ENCODE assay signal across 1 cellular context in genomic region chr1:226702957-226703831, GRCh38.
A peak's percentile ranks its signal among the peaks of the same experiment; 100 is the strongest.
TF ChIP-seq lines count a peak whose summit lies in the region.

No MANE protein-coding gene starts in this region.

TF ChIP-seq in WTC11, 78 proteins besides CTCF, POLR2A, EP300 and RAD21 (continued from another document and continues in another):
- TF ChIP-seq, protein P1, sequence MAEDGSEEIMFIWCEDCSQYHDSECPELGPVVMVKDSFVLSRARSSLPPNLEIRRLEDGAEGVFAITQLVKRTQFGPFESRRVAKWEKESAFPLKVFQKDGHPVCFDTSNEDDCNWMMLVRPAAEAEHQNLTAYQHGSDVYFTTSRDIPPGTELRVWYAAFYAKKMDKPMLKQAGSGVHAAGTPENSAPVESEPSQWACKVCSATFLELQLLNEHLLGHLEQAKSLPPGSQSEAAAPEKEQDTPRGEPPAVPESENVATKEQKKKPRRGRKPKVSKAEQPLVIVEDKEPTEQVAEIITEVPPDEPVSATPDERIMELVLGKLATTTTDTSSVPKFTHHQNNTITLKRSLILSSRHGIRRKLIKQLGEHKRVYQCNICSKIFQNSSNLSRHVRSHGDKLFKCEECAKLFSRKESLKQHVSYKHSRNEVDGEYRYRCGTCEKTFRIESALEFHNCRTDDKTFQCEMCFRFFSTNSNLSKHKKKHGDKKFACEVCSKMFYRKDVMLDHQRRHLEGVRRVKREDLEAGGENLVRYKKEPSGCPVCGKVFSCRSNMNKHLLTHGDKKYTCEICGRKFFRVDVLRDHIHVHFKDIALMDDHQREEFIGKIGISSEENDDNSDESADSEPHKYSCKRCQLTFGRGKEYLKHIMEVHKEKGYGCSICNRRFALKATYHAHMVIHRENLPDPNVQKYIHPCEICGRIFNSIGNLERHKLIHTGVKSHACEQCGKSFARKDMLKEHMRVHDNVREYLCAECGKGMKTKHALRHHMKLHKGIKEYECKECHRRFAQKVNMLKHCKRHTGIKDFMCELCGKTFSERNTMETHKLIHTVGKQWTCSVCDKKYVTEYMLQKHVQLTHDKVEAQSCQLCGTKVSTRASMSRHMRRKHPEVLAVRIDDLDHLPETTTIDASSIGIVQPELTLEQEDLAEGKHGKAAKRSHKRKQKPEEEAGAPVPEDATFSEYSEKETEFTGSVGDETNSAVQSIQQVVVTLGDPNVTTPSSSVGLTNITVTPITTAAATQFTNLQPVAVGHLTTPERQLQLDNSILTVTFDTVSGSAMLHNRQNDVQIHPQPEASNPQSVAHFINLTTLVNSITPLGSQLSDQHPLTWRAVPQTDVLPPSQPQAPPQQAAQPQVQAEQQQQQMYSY (CRISPR knock-in tag; IDR thresholded peaks at IDR 0.05): no peak
- TF ChIP-seq ZNF138 (CRISPR knock-in tag; conservative IDR thresholded peaks at IDR 0.05) (peak; percentile 82; the same call in 1 of the 2 replicates), ZBTB21 (CRISPR knock-in tag; IDR thresholded peaks at IDR 0.05; ENCODE audit: borderline replicate concordance) (peak; percentile 81; the same call in 1 of the 2 replicates), USF1 (CRISPR knock-in tag; IDR thresholded peaks at IDR 0.05) (peak; percentile 96), ZNF281 (CRISPR knock-in tag; IDR thresholded peaks at IDR 0.05) (no peak), JAZF1 (CRISPR knock-in tag; IDR thresholded peaks at IDR 0.05) (no peak), E2F5 (CRISPR knock-in tag; IDR thresholded peaks at IDR 0.05) (peak; percentile 87; the same call in 1 of the 2 replicates), ZNF121 (CRISPR knock-in tag; IDR thresholded peaks at IDR 0.05) (peak; percentile 25; the same call in 1 of the 2 replicates), ATF1 (CRISPR knock-in tag; IDR thresholded peaks at IDR 0.05) (no peak), MAX (CRISPR knock-in tag; IDR thresholded peaks at IDR 0.05) (peak; percentile 87; the same call in 1 of the 2 replicates), SP1 (CRISPR knock-in tag; conservative IDR thresholded peaks at IDR 0.05) (peak; percentile 76; the same call in 1 of the 2 replicates), OVOL2 (CRISPR knock-in tag; IDR thresholded peaks at IDR 0.05; ENCODE audit: borderline replicate concordance) (no peak), AR (CRISPR knock-in tag; IDR thresholded peaks at IDR 0.05) (no peak), NFYB (CRISPR knock-in tag; conservative IDR thresholded peaks at IDR 0.05; ENCODE audit: low read depth) (peak; percentile 29; the same call in 1 of the 2 replicates), ESRRA (CRISPR knock-in tag; IDR thresholded peaks at IDR 0.05; ENCODE audit: borderline replicate concordance) (peak; percentile 91), RELA (CRISPR knock-in tag; IDR thresholded peaks at IDR 0.05; ENCODE audit: borderline replicate concordance) (0 out of 2 replicates have a peak, but pooled peaks have one; percentile 50), ZNF219 (CRISPR knock-in tag; IDR thresholded peaks at IDR 0.05; ENCODE audit: borderline replicate concordance) (peak; percentile 90; the same call in 1 of the 2 replicates), NR1H2 (CRISPR knock-in tag; IDR thresholded peaks at IDR 0.05) (no peak), RORB (CRISPR knock-in tag; IDR thresholded peaks at IDR 0.05) (no peak), TCF7 (CRISPR knock-in tag; IDR thresholded peaks at IDR 0.05; ENCODE audit: low read depth) (0 out of 2 replicates have a peak, but pooled peaks have one; percentile 44), ZNF423 (CRISPR knock-in tag; IDR thresholded peaks at IDR 0.05) (peak; percentile 36; the same call in 1 of the 2 replicates), CREB1 (CRISPR knock-in tag; IDR thresholded peaks at IDR 0.05) (no peak), NR3C1 (CRISPR knock-in tag; conservative IDR thresholded peaks at IDR 0.05; ENCODE audit: low read depth) (no peak), GABPB1 (CRISPR knock-in tag; IDR thresholded peaks at IDR 0.05) (no peak)
- TF ChIP-seq, protein P2, sequence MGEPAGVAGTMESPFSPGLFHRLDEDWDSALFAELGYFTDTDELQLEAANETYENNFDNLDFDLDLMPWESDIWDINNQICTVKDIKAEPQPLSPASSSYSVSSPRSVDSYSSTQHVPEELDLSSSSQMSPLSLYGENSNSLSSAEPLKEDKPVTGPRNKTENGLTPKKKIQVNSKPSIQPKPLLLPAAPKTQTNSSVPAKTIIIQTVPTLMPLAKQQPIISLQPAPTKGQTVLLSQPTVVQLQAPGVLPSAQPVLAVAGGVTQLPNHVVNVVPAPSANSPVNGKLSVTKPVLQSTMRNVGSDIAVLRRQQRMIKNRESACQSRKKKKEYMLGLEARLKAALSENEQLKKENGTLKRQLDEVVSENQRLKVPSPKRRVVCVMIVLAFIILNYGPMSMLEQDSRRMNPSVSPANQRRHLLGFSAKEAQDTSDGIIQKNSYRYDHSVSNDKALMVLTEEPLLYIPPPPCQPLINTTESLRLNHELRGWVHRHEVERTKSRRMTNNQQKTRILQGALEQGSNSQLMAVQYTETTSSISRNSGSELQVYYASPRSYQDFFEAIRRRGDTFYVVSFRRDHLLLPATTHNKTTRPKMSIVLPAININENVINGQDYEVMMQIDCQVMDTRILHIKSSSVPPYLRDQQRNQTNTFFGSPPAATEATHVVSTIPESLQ (CRISPR knock-in tag; IDR thresholded peaks at IDR 0.05): no peak
- TF ChIP-seq, protein P3, sequence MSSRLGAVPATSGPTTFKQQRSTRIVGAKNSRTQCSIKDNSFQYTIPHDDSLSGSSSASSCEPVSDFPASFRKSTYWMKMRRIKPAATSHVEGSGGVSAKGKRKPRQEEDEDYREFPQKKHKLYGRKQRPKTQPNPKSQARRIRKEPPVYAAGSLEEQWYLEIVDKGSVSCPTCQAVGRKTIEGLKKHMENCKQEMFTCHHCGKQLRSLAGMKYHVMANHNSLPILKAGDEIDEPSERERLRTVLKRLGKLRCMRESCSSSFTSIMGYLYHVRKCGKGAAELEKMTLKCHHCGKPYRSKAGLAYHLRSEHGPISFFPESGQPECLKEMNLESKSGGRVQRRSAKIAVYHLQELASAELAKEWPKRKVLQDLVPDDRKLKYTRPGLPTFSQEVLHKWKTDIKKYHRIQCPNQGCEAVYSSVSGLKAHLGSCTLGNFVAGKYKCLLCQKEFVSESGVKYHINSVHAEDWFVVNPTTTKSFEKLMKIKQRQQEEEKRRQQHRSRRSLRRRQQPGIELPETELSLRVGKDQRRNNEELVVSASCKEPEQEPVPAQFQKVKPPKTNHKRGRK (CRISPR knock-in tag; IDR thresholded peaks at IDR 0.05; ENCODE audit: borderline replicate concordance): 0 out of 2 replicates have a peak, but pooled peaks have one; percentile 48
- TF ChIP-seq, protein P4, sequence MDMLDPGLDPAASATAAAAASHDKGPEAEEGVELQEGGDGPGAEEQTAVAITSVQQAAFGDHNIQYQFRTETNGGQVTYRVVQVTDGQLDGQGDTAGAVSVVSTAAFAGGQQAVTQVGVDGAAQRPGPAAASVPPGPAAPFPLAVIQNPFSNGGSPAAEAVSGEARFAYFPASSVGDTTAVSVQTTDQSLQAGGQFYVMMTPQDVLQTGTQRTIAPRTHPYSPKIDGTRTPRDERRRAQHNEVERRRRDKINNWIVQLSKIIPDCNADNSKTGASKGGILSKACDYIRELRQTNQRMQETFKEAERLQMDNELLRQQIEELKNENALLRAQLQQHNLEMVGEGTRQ (CRISPR knock-in tag; IDR thresholded peaks at IDR 0.05): peak; percentile 99
- TF ChIP-seq, protein P5, sequence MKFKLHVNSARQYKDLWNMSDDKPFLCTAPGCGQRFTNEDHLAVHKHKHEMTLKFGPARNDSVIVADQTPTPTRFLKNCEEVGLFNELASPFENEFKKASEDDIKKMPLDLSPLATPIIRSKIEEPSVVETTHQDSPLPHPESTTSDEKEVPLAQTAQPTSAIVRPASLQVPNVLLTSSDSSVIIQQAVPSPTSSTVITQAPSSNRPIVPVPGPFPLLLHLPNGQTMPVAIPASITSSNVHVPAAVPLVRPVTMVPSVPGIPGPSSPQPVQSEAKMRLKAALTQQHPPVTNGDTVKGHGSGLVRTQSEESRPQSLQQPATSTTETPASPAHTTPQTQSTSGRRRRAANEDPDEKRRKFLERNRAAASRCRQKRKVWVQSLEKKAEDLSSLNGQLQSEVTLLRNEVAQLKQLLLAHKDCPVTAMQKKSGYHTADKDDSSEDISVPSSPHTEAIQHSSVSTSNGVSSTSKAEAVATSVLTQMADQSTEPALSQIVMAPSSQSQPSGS (CRISPR knock-in tag; IDR thresholded peaks at IDR 0.05; ENCODE audit: borderline replicate concordance, low read depth): no peak
- TF ChIP-seq, protein P6, sequence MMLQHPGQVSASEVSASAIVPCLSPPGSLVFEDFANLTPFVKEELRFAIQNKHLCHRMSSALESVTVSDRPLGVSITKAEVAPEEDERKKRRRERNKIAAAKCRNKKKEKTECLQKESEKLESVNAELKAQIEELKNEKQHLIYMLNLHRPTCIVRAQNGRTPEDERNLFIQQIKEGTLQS (CRISPR knock-in tag; conservative IDR thresholded peaks at IDR 0.05): no peak
- TF ChIP-seq, protein P7, sequence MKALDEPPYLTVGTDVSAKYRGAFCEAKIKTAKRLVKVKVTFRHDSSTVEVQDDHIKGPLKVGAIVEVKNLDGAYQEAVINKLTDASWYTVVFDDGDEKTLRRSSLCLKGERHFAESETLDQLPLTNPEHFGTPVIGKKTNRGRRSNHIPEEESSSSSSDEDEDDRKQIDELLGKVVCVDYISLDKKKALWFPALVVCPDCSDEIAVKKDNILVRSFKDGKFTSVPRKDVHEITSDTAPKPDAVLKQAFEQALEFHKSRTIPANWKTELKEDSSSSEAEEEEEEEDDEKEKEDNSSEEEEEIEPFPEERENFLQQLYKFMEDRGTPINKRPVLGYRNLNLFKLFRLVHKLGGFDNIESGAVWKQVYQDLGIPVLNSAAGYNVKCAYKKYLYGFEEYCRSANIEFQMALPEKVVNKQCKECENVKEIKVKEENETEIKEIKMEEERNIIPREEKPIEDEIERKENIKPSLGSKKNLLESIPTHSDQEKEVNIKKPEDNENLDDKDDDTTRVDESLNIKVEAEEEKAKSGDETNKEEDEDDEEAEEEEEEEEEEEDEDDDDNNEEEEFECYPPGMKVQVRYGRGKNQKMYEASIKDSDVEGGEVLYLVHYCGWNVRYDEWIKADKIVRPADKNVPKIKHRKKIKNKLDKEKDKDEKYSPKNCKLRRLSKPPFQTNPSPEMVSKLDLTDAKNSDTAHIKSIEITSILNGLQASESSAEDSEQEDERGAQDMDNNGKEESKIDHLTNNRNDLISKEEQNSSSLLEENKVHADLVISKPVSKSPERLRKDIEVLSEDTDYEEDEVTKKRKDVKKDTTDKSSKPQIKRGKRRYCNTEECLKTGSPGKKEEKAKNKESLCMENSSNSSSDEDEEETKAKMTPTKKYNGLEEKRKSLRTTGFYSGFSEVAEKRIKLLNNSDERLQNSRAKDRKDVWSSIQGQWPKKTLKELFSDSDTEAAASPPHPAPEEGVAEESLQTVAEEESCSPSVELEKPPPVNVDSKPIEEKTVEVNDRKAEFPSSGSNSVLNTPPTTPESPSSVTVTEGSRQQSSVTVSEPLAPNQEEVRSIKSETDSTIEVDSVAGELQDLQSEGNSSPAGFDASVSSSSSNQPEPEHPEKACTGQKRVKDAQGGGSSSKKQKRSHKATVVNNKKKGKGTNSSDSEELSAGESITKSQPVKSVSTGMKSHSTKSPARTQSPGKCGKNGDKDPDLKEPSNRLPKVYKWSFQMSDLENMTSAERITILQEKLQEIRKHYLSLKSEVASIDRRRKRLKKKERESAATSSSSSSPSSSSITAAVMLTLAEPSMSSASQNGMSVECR (CRISPR knock-in tag; IDR thresholded peaks at IDR 0.05; ENCODE audit: borderline replicate concordance): no peak
